ENCODE assay signal across 24 cellular contexts in genomic region chr1:219904934-219905333, GRCh38. TPM values are rescaled to one million over a fixed set of nuclear protein-coding genes. Genes with fewer than 3 reads are reported as not detected.
A peak's percentile ranks its signal among the peaks of the same experiment; 100 is the strongest.
DNase-seq lines count a peak whose midpoint lies in the region; ATAC-seq, FAIRE-seq and TF ChIP-seq lines count a peak whose summit lies in the region.
"Had no signal": no experiment of that assay in that cellular context is flagged by ENCODE, and none has a peak within 500 bp of the region (broad histone marks: within the 10 kb centered on the region; RNA-seq: fewer than 3 reads in every experiment).

No MANE protein-coding gene starts in this region.

- POLR2A ChIA-PET in GM12878 (lab: Charles Lee), result interaction anchor here (0.6 kb wide), 1 partner anchor 906 kb away, joined by 3 read pairs; no protein-coding TSS in a partner anchor

- SMC1A ChIA-PET in GM12878 (lab: Charles Lee; ENCODE audit: uncharacterized antibody, unreplicated experiment), result interaction anchor here (0.6 kb wide), 1 partner anchor 1788 kb away, joined by 4 read pairs; no protein-coding TSS in a partner anchor

- no peaks in the 10 kb centered on the region for H3K9me3 Mint-ChIP-seq in endodermal cell
- H3K9me3 Mint-ChIP-seq: CD4-positive, alpha-beta T cell; CD8-positive, alpha-beta T cell had no signal

- DNase-seq in GM12878 (ENCODE audit: low read depth, low spot score), result no peak
- DNase-seq in endodermal cell, result peak; percentile 49
- no peak for DNase-seq in vagina (ENCODE audit: extremely low spot score in 2 of 2)
- DNase-seq in CD1c-positive myeloid dendritic cell (ENCODE audit: extremely low spot score), result no peak
- DNase-seq in ovary, result no peak
- DNase-seq: 8988T; ACHN; BE2C; C1 segment of cervical spinal cord; Caco-2; Calu3; CD4-positive, alpha-beta T cell; CD8-positive, alpha-beta T cell; DMS79 treated with DMSO at 0.1 percent for 48 hours; GF-D8 had no signal

- H3K79me2 ChIP-seq in GM12878 (ENCODE audit: control insufficient read depth, insufficient read depth, low read length), result no peaks in the 10 kb centered on the region

- whole genome bisulfite sequencing in GM12878 (ENCODE audit: insufficient coverage, insufficient replicate concordance, low lambda C conversion rate, missing lambda C conversion rate), result 53% methylated on average over 2 of the region's 2 CpGs
- 67 to 79% methylated on average over 1 to 2 of the region's 2 CpGs for WGBS in endodermal cell (ENCODE audit: insufficient coverage in 1 of 2, insufficient read length in 1 of 2), 2 experiments
- 74 to 93% (median 83%) methylated on average over 2 of the region's 2 CpGs for WGBS in ovary, 3 donors

- no peak for TF ChIP-seq CTCF in GM12878 (IDR thresholded peaks at IDR 0.05 in 2 of 3, conservative IDR thresholded peaks at IDR 0.05 in 1 of 3; ENCODE audit: control insufficient read depth in 2 of 3, extremely low read depth in 1 of 3, insufficient read depth in 1 of 3, low read depth in 3 of 3, low read length in 3 of 3)
- TF ChIP-seq CTCF in endodermal cell (conservative IDR thresholded peaks at IDR 0.05), result no peak
- no peak for TF ChIP-seq CTCF in vagina (IDR thresholded peaks at IDR 0.05)
- no peak for TF ChIP-seq CTCF in ovary (IDR thresholded peaks at IDR 0.05)

- no peak for TF ChIP-seq POLR2A in GM12878 (IDR thresholded peaks at IDR 0.05; ENCODE audit: low read depth, low read length)
- TF ChIP-seq POLR2A in vagina (IDR thresholded peaks at IDR 0.05), result no peak
- no peak for TF ChIP-seq POLR2A in ovary (IDR thresholded peaks at IDR 0.05)

- ATAC-seq in GM12878, result no peak
- ATAC-seq: CD8-positive, alpha-beta T cell had no signal

- no peaks in the 10 kb centered on the region for H3K4me1 ChIP-seq in GM12878 (ENCODE audit: control insufficient read depth, insufficient read depth, low read length)
- no peaks in the 10 kb centered on the region for H3K4me1 ChIP-seq in endodermal cell (ENCODE audit: control insufficient read depth, insufficient read depth, low read length)
- no peaks in the 10 kb centered on the region for H3K4me1 ChIP-seq in vagina
- H3K4me1 ChIP-seq in ovary (ENCODE audit: insufficient read depth), result no peaks in the 10 kb centered on the region
- H3K4me1 ChIP-seq: BE2C, Caco-2 had no signal

- H3K4me3 Mint-ChIP-seq in endodermal cell, result no peak overlapping the region
- H3K4me3 Mint-ChIP-seq: CD14-positive monocyte; CD4-positive, alpha-beta T cell; CD8-positive, alpha-beta T cell had no signal

- H2AFZ ChIP-seq in GM12878 (ENCODE audit: control insufficient read depth, low read depth, low read length), result no peak overlapping the region

- H3K27ac Mint-ChIP-seq in endodermal cell, result no peak overlapping the region
- H3K27ac Mint-ChIP-seq: CD4-positive, alpha-beta T cell; CD8-positive, alpha-beta T cell had no signal

- TF ChIP-seq EP300 in GM12878 (IDR thresholded peaks at IDR 0.05; ENCODE audit: borderline replicate concordance in 1 of 2, control insufficient read depth in 1 of 2, low read depth in 2 of 2, low read length in 2 of 2) (no peak), ovary (IDR thresholded peaks at IDR 0.05) (no peak)

- no peak for TF ChIP-seq RAD21 in GM12878 (IDR thresholded peaks at IDR 0.05; ENCODE audit: insufficient read depth, low read depth, low read length)

- RAD21 ChIA-PET in GM12878 (lab: Charles Lee; ENCODE audit: unreplicated experiment), result no interaction called here

- H3K27me3 ChIP-seq in GM12878 (replicated peaks in 1 of 2; ENCODE audit: control insufficient read depth in 2 of 2, insufficient read depth in 2 of 2, low read length in 1 of 2) (no peaks in the 10 kb centered on the region), endodermal cell (ENCODE audit: control insufficient read depth, insufficient read depth, low read length, poor library complexity, severe bottlenecking) (no peaks in the 10 kb centered on the region), vagina (no peaks in the 10 kb centered on the region), ovary (no peaks in the 10 kb centered on the region)
- H3K27me3 ChIP-seq: BE2C, BLaER1 had no signal

- H3K9me3 ChIP-seq in GM12878 (replicated peaks; ENCODE audit: control insufficient read depth, insufficient read depth, low read length) (no peaks in the 10 kb centered on the region), endodermal cell (ENCODE audit: control insufficient read depth, low read length) (no peaks in the 10 kb centered on the region), vagina (no peaks in the 10 kb centered on the region), ovary (no peaks in the 10 kb centered on the region)
- H3K9me3 ChIP-seq: BE2C, BLaER1, Caco-2 had no signal

- intact Hi-C loops in GM12878 (cut with micrococcal nuclease; ENCODE audit: unreplicated experiment) (no loop called here), vagina (cut with DNase I) (no loop called here), ovary (cut with DNase I) (no loop called here)

- H3K4me3 ChIP-seq in GM12878, result no peak overlapping the region
- no peak overlapping the region for H3K4me3 ChIP-seq in endodermal cell (ENCODE audit: low read length)
- no peak overlapping the region for H3K4me3 ChIP-seq in vagina
- no peak overlapping the region for H3K4me3 ChIP-seq in ovary
- H3K4me3 ChIP-seq: BLaER1 had no signal

- in situ Hi-C loops in GM12878 (cut with MboI), result no loop called here

- no peak for FAIRE-seq in GM12878 (lab: Jason Lieb, UNC)
- FAIRE-seq: A204.1, D721Med, G401.6, GM12892, GM18507 had no signal

- CTCF ChIA-PET in GM12878 (lab: Yijun Ruan, JAX), result no interaction called here

- BruUV-seq in GM12878 (replicated peaks; lab: Mats Ljungman, UMichigan), result no TSS peak

- H3K4me1 Mint-ChIP-seq in endodermal cell, result peaks cover 4% of the 10 kb centered on the region

- H3K4me2 ChIP-seq in GM12878 (ENCODE audit: control insufficient read depth, insufficient read depth), result no peak overlapping the region
- H3K4me2 ChIP-seq: BLaER1 had no signal

- H3K9ac ChIP-seq in GM12878 (ENCODE audit: control insufficient read depth, insufficient read depth, low read length) (no peak overlapping the region), endodermal cell (ENCODE audit: extremely low read depth, low read length, poor library complexity, severe bottlenecking) (no peak overlapping the region)
- H3K9ac ChIP-seq: BLaER1 had no signal

- no peak overlapping the region for H3K27ac ChIP-seq in GM12878 (ENCODE audit: control insufficient read depth, insufficient read depth)
- H3K27ac ChIP-seq in endodermal cell (ENCODE audit: low read depth, low read length), result no peak overlapping the region
- H3K27ac ChIP-seq in vagina, result no peak overlapping the region
- H3K27ac ChIP-seq in ovary, result no peak overlapping the region
- H3K27ac ChIP-seq: BLaER1 had no signal

- peaks cover 4% of the 10 kb centered on the region for H3K27me3 Mint-ChIP-seq in endodermal cell (ENCODE audit: insufficient read depth)

- H3K36me3 Mint-ChIP-seq in endodermal cell (ENCODE audit: low read depth), result no peaks in the 10 kb centered on the region
- H3K36me3 Mint-ChIP-seq: CD14-positive monocyte; CD8-positive, alpha-beta T cell had no signal

- H4K20me1 ChIP-seq in GM12878 (ENCODE audit: control insufficient read depth, insufficient read depth), result no peaks in the 10 kb centered on the region
- H4K20me1 ChIP-seq: BLaER1 had no signal

- H3K36me3 ChIP-seq in GM12878 (ENCODE audit: control insufficient read depth in 2 of 2, insufficient read depth in 2 of 2, low read length in 1 of 2) (no peaks in the 10 kb centered on the region), endodermal cell (ENCODE audit: control insufficient read depth, insufficient read depth, low read length) (no peaks in the 10 kb centered on the region), vagina (no peaks in the 10 kb centered on the region), ovary (no peaks in the 10 kb centered on the region)
- H3K36me3 ChIP-seq: BE2C, BLaER1 had no signal

TF ChIP-seq in GM12878, 131 proteins besides CTCF, POLR2A, EP300 and RAD21:
- TF ChIP-seq TBL1XR1 (IDR thresholded peaks at IDR 0.05; ENCODE audit: low read depth, low read length), result no peak
- 0 out of 2 replicates have a peak, but pooled peaks have one; percentile 26 for TF ChIP-seq PKNOX1 (IDR thresholded peaks at IDR 0.05)

RNA-seq across cellular contexts. Expression of gene SLC30A10, which starts 23.4 kb away (rescaled TPM):
- not detected in 2 replicates for total RNA-seq in GM12878 (2013; cell fraction: nucleolus; rRNA removed)
- not detected in 2 replicates for total RNA-seq in GM12878 (2014; rRNA removed)
- not detected in 2 replicates for total RNA-seq in GM12878 (2014; rRNA removed; fragmentation: Illumina TruSeq; extraction: Trizol)
- not detected in 2 replicates for total RNA-seq in GM12878 (2021)
- not detected for polyA plus RNA-seq in GM12878 (2011; ENCODE audit: low read depth)
- not detected in 2 replicates for polyA plus RNA-seq in GM12878 (2011; rRNA removed)
- not detected in 2 replicates for polyA plus RNA-seq in GM12878 (2011; cell fraction: cytosol; rRNA removed)
- not detected in 2 replicates for polyA plus RNA-seq in GM12878 (2011; cell fraction: nucleus; rRNA removed)
- not detected in 2 replicates for polyA plus RNA-seq in GM12878 (2012)
- not detected in 2 replicates for polyA plus RNA-seq in GM12878 (2014; fragmentation: Illumina TruSeq; extraction: Trizol)
- not detected for polyA plus RNA-seq in GM12878 (2014; fragmentation: Nextera tagmentation; extraction: Ambion mirVana)
- not detected in 2 replicates for polyA plus RNA-seq in GM12878 (2014; rRNA removed)
- not detected for polyA plus RNA-seq in GM12878 (2016; fragmentation: Nextera tagmentation; extraction: Ambion mirVana)
- not detected in 2 replicates for polyA minus RNA-seq in GM12878 (2011; rRNA and poly(A)+ RNA removed)
- not detected in 2 replicates for polyA minus RNA-seq in GM12878 (2011; cell fraction: cytosol; rRNA and poly(A)+ RNA removed)
- polyA minus RNA-seq in GM12878 (2011; cell fraction: nucleus; rRNA and poly(A)+ RNA removed), result not detected in 2 replicates
- under 1 TPM in 1 of 2 donors, not detected in 1; 0.09 TPM for total RNA-seq in endodermal cell
- polyA plus RNA-seq in endodermal cell (2013, experiment 1 of 2), result 0.43 TPM
- polyA plus RNA-seq in endodermal cell (2013, experiment 2 of 2), result 0.29 TPM
- total RNA-seq in vagina, result 0.25 TPM
- total RNA-seq in ovary, result 1 to 10 TPM in 3 of 7 donors, under 1 TPM in 4; 0.23 to 2.9 (median 0.48) TPM
- under 1 TPM; 0.18 to 0.75 TPM for polyA plus RNA-seq in ovary
- total RNA-seq: A673; Calu3; CD4-positive, alpha-beta T cell; CD8-positive, alpha-beta T cell had no signal
- polyA plus RNA-seq: AG04450, CD14-positive monocyte had no signal
